In the genomic region with DNA sequence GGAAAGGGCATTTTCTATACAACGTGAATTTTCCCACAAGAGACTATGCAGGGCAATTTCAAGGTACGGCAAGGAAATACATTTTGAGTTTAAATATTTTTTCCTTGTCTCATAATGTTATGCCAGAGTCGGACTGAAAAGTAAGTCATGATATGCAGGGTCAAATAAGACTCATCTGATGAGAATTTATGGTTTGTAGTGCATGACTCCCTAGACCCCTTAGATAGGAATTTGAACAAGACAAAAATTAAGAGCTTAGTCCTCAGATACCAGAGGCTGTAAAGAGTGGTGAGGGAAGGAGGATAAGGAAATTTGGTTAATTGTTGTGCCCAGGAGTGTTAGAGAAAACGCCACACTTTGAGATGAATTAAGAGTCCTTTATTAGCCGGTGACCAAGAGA, we compare ENCODE assay signal across 23 cellular contexts.
"Had no signal": no experiment of that assay in that cellular context is flagged by ENCODE, and none has a peak within 500 bp of the region (broad histone marks: within the 10 kb centered on the region; RNA-seq: fewer than 3 reads in every experiment).

No MANE protein-coding gene starts in this region.

- H3K4me1 Mint-ChIP-seq: activated CD4-positive, alpha-beta T cell treated with anti-CD3 and anti-CD28 coated beads, Interleukin-2, amount 10 ng/mL, durations not matched to agents 7 days and 5 days; activated CD8-positive, alpha-beta memory T cell treated with anti-CD3 and anti-CD28 coated beads, Interleukin-2, amount 10 ng/mL, durations not matched to agents 7 days and 5 days; activated naive CD8-positive, alpha-beta T cell treated with anti-CD3 and anti-CD28 coated beads, Interleukin-2, amount 50 U/mL, for 24 hours; brain; T-cell had no signal

- H3K27me3 ChIP-seq: heart right ventricle, sigmoid colon, thyroid gland had no signal

- H3K9me3 Mint-ChIP-seq: activated CD4-positive, alpha-beta T cell treated with anti-CD3 and anti-CD28 coated beads, Interleukin-2, amount 10 ng/mL, durations not matched to agents 7 days and 5 days; activated CD8-positive, alpha-beta T cell treated with anti-CD3 and anti-CD28 coated beads for 36 hours; activated naive CD8-positive, alpha-beta T cell treated with anti-CD3 and anti-CD28 coated beads, Interleukin-2, amount 50 U/mL, for 24 hours; activated T-helper 1 cell treated with anti-CD3 and anti-CD28 coated beads, Interleukin-12 subunit alpha, Interleukin-12 subunit beta, Interleukin-2, Interleukin-4 antibody, amounts not matched to agents 30 ng/mL and 10 ng/mL and 1 ng/mL, durations not matched to agents 14 hours and 24 hours and 36 hours; brain had no signal

- H3K36me3 ChIP-seq: heart right ventricle, sigmoid colon, thyroid gland, WERI-Rb-1 had no signal

- H3K27me3 Mint-ChIP-seq: activated CD4-positive, alpha-beta T cell treated with anti-CD3 and anti-CD28 coated beads, Interleukin-2, amount 10 ng/mL, durations not matched to agents 7 days and 5 days; activated CD8-positive, alpha-beta memory T cell treated with anti-CD3 and anti-CD28 coated beads, Interleukin-2, amount 10 ng/mL, durations not matched to agents 7 days and 5 days; activated CD8-positive, alpha-beta T cell treated with anti-CD3 and anti-CD28 coated beads for 36 hours; activated naive CD8-positive, alpha-beta T cell treated with anti-CD3 and anti-CD28 coated beads, Interleukin-2, amount 50 U/mL, for 24 hours; T-cell had no signal

- H3K4me3 Mint-ChIP-seq: activated CD4-positive, alpha-beta T cell treated with anti-CD3 and anti-CD28 coated beads, Interleukin-2, amount 10 ng/mL, durations not matched to agents 7 days and 5 days; activated CD8-positive, alpha-beta memory T cell treated with anti-CD3 and anti-CD28 coated beads, Interleukin-2, amount 10 ng/mL, durations not matched to agents 7 days and 5 days; activated CD8-positive, alpha-beta T cell treated with anti-CD3 and anti-CD28 coated beads for 36 hours; activated naive CD8-positive, alpha-beta T cell treated with anti-CD3 and anti-CD28 coated beads, Interleukin-2, amount 50 U/mL, for 24 hours; activated T-helper 1 cell treated with anti-CD3 and anti-CD28 coated beads, Interleukin-12 subunit alpha, Interleukin-12 subunit beta, Interleukin-2, Interleukin-4 antibody, amounts not matched to agents 30 ng/mL and 10 ng/mL and 1 ng/mL, durations not matched to agents 14 hours and 24 hours and 36 hours; brain; T-cell; T-helper 2 cell treated with Interferon-gamma antibody and Interleukin-4, amounts not matched to agents 5 μg/mL and 100 μg/mL, for 36 hours had no signal

- H3K4me1 ChIP-seq: heart right ventricle, thyroid gland had no signal

- H3K9me3 ChIP-seq: heart right ventricle, sigmoid colon, thyroid gland had no signal

- ATAC-seq: activated CD8-positive, alpha-beta memory T cell treated with anti-CD3 and anti-CD28 coated beads, Interleukin-2, amount 10 ng/mL, durations not matched to agents 7 days and 5 days; activated CD8-positive, alpha-beta T cell treated with anti-CD3 and anti-CD28 coated beads for 36 hours; activated naive CD8-positive, alpha-beta T cell treated with anti-CD3 and anti-CD28 coated beads, Interleukin-2, amount 50 U/mL, for 24 hours; heart right ventricle; stimulated activated naive CD8-positive, alpha-beta T cell treated with anti-CD3 and anti-CD28 coated beads, Interleukin-15, Interleukin-2, amounts not matched to agents 100 U/mL and 50 U/mL, for 24 hours; T-cell had no signal

- H3K27ac ChIP-seq: heart right ventricle, sigmoid colon, thyroid gland, WERI-Rb-1 had no signal

- H3K27ac Mint-ChIP-seq: activated CD4-positive, alpha-beta T cell treated with anti-CD3 and anti-CD28 coated beads, Interleukin-2, amount 10 ng/mL, durations not matched to agents 7 days and 5 days; activated CD8-positive, alpha-beta memory T cell treated with anti-CD3 and anti-CD28 coated beads, Interleukin-2, amount 10 ng/mL, durations not matched to agents 7 days and 5 days; activated CD8-positive, alpha-beta T cell treated with anti-CD3 and anti-CD28 coated beads for 36 hours; activated naive CD8-positive, alpha-beta T cell treated with anti-CD3 and anti-CD28 coated beads, Interleukin-2, amount 50 U/mL, for 24 hours; activated T-helper 1 cell treated with anti-CD3 and anti-CD28 coated beads, Interleukin-12 subunit alpha, Interleukin-12 subunit beta, Interleukin-2, Interleukin-4 antibody, amounts not matched to agents 30 ng/mL and 10 ng/mL and 1 ng/mL, durations not matched to agents 14 hours and 24 hours and 36 hours; brain; T-cell; T-helper 2 cell treated with Interferon-gamma antibody and Interleukin-4, amounts not matched to agents 5 μg/mL and 100 μg/mL, for 36 hours had no signal

- H3K4me3 ChIP-seq: heart right ventricle, lung, sigmoid colon, thyroid gland had no signal

- H3K36me3 Mint-ChIP-seq: activated CD8-positive, alpha-beta memory T cell treated with anti-CD3 and anti-CD28 coated beads, Interleukin-2, amount 10 ng/mL, durations not matched to agents 7 days and 5 days; brain; T-cell had no signal

- DNase-seq: activated CD4-positive, alpha-beta T cell treated with anti-CD3 and anti-CD28 coated beads, Interleukin-2, amount 10 ng/mL, durations not matched to agents 7 days and 5 days; activated CD4-positive, CD25-positive, alpha-beta regulatory T cell treated with anti-CD3 and anti-CD28 coated beads, Interleukin-2, amount 50 U/mL, for 72 hours; activated CD8-positive, alpha-beta memory T cell treated with anti-CD3 and anti-CD28 coated beads, Interleukin-2, amount 10 ng/mL, durations not matched to agents 7 days and 5 days; activated CD8-positive, alpha-beta T cell treated with anti-CD3 and anti-CD28 coated beads for 36 hours; activated gamma-delta T cell; activated naive CD4-positive, alpha-beta T cell treated with anti-CD3 and anti-CD28 coated beads, Interleukin-2, amount 50 U/mL, for 16 hours; activated naive CD8-positive, alpha-beta T cell treated with anti-CD3 and anti-CD28 coated beads, Interleukin-2, amount 50 U/mL, for 24 hours; activated T-cell treated with anti-CD3 and anti-CD28 coated beads for 4 hours; anterior cingulate cortex; heart right ventricle; kidney; nucleus accumbens; posterior cingulate gyrus; sigmoid colon; stimulated activated CD4-positive, alpha-beta T cell treated with anti-CD3 and anti-CD28 coated beads, Interleukin-4, amount 100 ng/mL, for 24 hours; stimulated activated naive CD8-positive, alpha-beta T cell treated with anti-CD3 and anti-CD28 coated beads, Interleukin-15, Interleukin-2, amounts not matched to agents 100 U/mL and 50 U/mL, for 24 hours; T-cell; thyroid gland; WERI-Rb-1 had no signal
